In genomic region chr1:19484338-19484792, GRCh38 we compare ENCODE assay signal across 8 cellular contexts. TPM values are rescaled to one million over a fixed set of nuclear protein-coding genes. Genes with fewer than 3 reads are reported as not detected.
A peak's percentile ranks its signal among the peaks of the same experiment; 100 is the strongest.
DNase-seq lines count a peak whose midpoint lies in the region; ATAC-seq and TF ChIP-seq lines count a peak whose summit lies in the region.

No MANE protein-coding gene starts in this region.

- H3K4me1 Mint-ChIP-seq in CD8-positive, alpha-beta T cell (ENCODE audit: low read depth) = peaks cover 79% of the 10 kb centered on the region

- CTCF ChIA-PET in CD8-positive, alpha-beta T cell (lab: Charles Lee) = interaction anchor here (0.9 to 4.7 kb wide), 3 partner anchors 12 to 93 kb away, joined by 4 to 22 read pairs (median 13); no protein-coding TSS in a partner anchor
- CTCF ChIA-PET in Panc1 (lab: Charles Lee) = no interaction called here

- H3K9ac ChIP-seq in mucosa of rectum (ENCODE audit: low read depth in 1 of 2, low read length in 2 of 2) = peak overlapping the region; percentile 98 to 100

- H3K4me3 ChIP-seq in CD8-positive, alpha-beta T cell (ENCODE audit: low read depth, low read length) = peak overlapping the region; percentile 85
- H3K4me3 ChIP-seq in Panc1 (ENCODE audit: low read depth in 2 of 2, low read length in 2 of 2) (peak overlapping the region; percentile 88 to 95), mucosa of rectum (ENCODE audit: low read length in 2 of 2) (peak overlapping the region; percentile 88 to 98), aorta (ENCODE audit: low read length in 2 of 2) (peak overlapping the region; percentile 84 to 97)

- peak in 2 of 7 experiments; percentile 42 to 59 for DNase-seq in CD8-positive, alpha-beta T cell
- DNase-seq in Panc1 (ENCODE audit: low read depth, low spot score) (no peak), caudate nucleus (lab: John Stamatoyannopoulos, UW) (no peak), aorta (peak in 1 of 2 donors; percentile 80), kidney tubule cell (ENCODE audit: low spot score) (no peak)

- H3K27me3 ChIP-seq in CD8-positive, alpha-beta T cell (ENCODE audit: insufficient read depth, low read length) = no peaks in the 10 kb centered on the region
- H3K27me3 ChIP-seq in Panc1 (ENCODE audit: control insufficient read depth, insufficient read depth, low read length) = no peaks in the 10 kb centered on the region
- H3K27me3 ChIP-seq in mucosa of rectum (ENCODE audit: control insufficient read depth in 2 of 2, insufficient read depth in 2 of 2, low read length in 2 of 2) = no peaks in the 10 kb centered on the region
- H3K27me3 ChIP-seq in aorta (ENCODE audit: control insufficient read depth in 1 of 2, insufficient read depth in 2 of 2, low read length in 1 of 2) = no peaks in the 10 kb centered on the region

- H3K4me3 Mint-ChIP-seq in CD8-positive, alpha-beta T cell = peak overlapping the region; percentile 91

- POLR2A ChIA-PET in CD8-positive, alpha-beta T cell (lab: Charles Lee) = interaction anchor here (0.5 to 13.3 kb wide), 7 partner anchors 16 to 163 kb away, joined by 3 to 193 read pairs (median 4); a partner anchor contains a TSS
- POLR2A ChIA-PET in Panc1 (lab: Charles Lee) = interaction anchor here (0.6 kb wide), 1 partner anchor 34 kb away, joined by 3 read pairs; no protein-coding TSS in a partner anchor

- peaks cover 8% of the 10 kb centered on the region for H3K36me3 ChIP-seq in CD8-positive, alpha-beta T cell (ENCODE audit: insufficient read depth, low read length)
- H3K36me3 ChIP-seq in Panc1 (ENCODE audit: control insufficient read depth, insufficient read depth, low read length) (no peaks in the 10 kb centered on the region; the same call in none of the 2 replicates), mucosa of rectum (ENCODE audit: control insufficient read depth in 2 of 2, insufficient read depth in 2 of 2, low read length in 2 of 2) (peaks cover 4 to 13% of the 10 kb centered on the region in 2 donors), aorta (ENCODE audit: control insufficient read depth in 1 of 2, insufficient read depth in 2 of 2, low read length in 1 of 2) (no peaks in the 10 kb centered on the region)

- H3K9me3 ChIP-seq in CD8-positive, alpha-beta T cell (ENCODE audit: low read length) = no peaks in the 10 kb centered on the region
- H3K9me3 ChIP-seq in Panc1 (ENCODE audit: control insufficient read depth, insufficient read depth, low read depth, low read length) (no peaks in the 10 kb centered on the region), mucosa of rectum (ENCODE audit: control insufficient read depth in 2 of 2, low read length in 2 of 2) (no peaks in the 10 kb centered on the region), aorta (ENCODE audit: control insufficient read depth, low read length) (no peaks in the 10 kb centered on the region)

- no peaks in the 10 kb centered on the region for H3K27me3 Mint-ChIP-seq in CD8-positive, alpha-beta T cell (ENCODE audit: low read depth)

- in situ Hi-C loops in Panc1 (cut with HindIII; ENCODE audit: low pct_unique_long_range_greater_than_20kb, low sequenced_read_pairs) = no loop called here

- H3K9me3 Mint-ChIP-seq in CD8-positive, alpha-beta T cell = no peaks in the 10 kb centered on the region

- 1 to 2% methylated on average over 32 of the region's 32 CpGs for WGBS in aorta, 2 donors

- intact Hi-C loops in CD8-positive, alpha-beta T cell (cut with DNase I, micrococcal nuclease) = loop anchor here (2.0 to 10.0 kb wide), 5 partner anchors 16 to 270 kb away; partner anchors contain the start of genes NBL1 (in 1 of the 2) and UBR4 (in 1 of the 2)
- intact Hi-C loops in Panc1 (cut with micrococcal nuclease; ENCODE audit: unreplicated experiment) = loop anchor here (5.0 to 10.0 kb wide), 2 partner anchors 110 to 168 kb away; a partner anchor contains a TSS
- intact Hi-C loops in aorta (cut with DNase I) = loop anchor here (5.0 to 10.0 kb wide), 4 partner anchors 37 to 110 kb away; a partner anchor contains a TSS

- peaks cover 42% of the 10 kb centered on the region for H3K36me3 Mint-ChIP-seq in CD8-positive, alpha-beta T cell

- no TSS peak for BruUV-seq in Panc1 (replicated peaks; lab: Mats Ljungman, UMichigan)

- TF ChIP-seq CTCF in CD8-positive, alpha-beta T cell (IDR thresholded peaks at IDR 0.05) = no peak
- no peak for TF ChIP-seq CTCF in Panc1 (IDR thresholded peaks at IDR 0.05)

- H3K27ac ChIP-seq in CD8-positive, alpha-beta T cell (ENCODE audit: low read depth, low read length) = peak overlapping the region; percentile 75
- H3K27ac ChIP-seq in Panc1 (ENCODE audit: low read length) (peak overlapping the region; percentile 95), caudate nucleus (ENCODE audit: low read depth, low read length) (peak overlapping the region; percentile 90), mucosa of rectum (ENCODE audit: low read depth in 2 of 2, low read length in 2 of 2) (peak overlapping the region; percentile 97 to 98), aorta (ENCODE audit: low read depth in 1 of 2, low read length in 2 of 2) (peak overlapping the region in 1 of 2 donors; percentile 6)

- no peak for ATAC-seq in CD8-positive, alpha-beta T cell
- no peak for ATAC-seq in Panc1
- peak; percentile 16 for ATAC-seq in aorta (ENCODE audit: low FRiP score)
- ATAC-seq in GM18520 (IDR thresholded peaks at IDR 0.05; ENCODE audit: unreplicated experiment) = no peak
- no peak for ATAC-seq in GM21717 (IDR thresholded peaks at IDR 0.05; ENCODE audit: unreplicated experiment)

- peak overlapping the region; percentile 95 for H3K27ac Mint-ChIP-seq in CD8-positive, alpha-beta T cell

- peaks cover 71% of the 10 kb centered on the region for H3K4me1 ChIP-seq in CD8-positive, alpha-beta T cell (ENCODE audit: insufficient read depth, low read length)
- peaks cover 60% of the 10 kb centered on the region for H3K4me1 ChIP-seq in Panc1 (ENCODE audit: control insufficient read depth, insufficient read depth, low read length)
- H3K4me1 ChIP-seq in mucosa of rectum (ENCODE audit: control insufficient read depth in 2 of 2, insufficient read depth in 2 of 2, low read length in 2 of 2) = peaks cover 39 to 53% of the 10 kb centered on the region in 2 donors
- H3K4me1 ChIP-seq in aorta (ENCODE audit: control insufficient read depth in 1 of 2, insufficient read depth in 2 of 2, low read length in 2 of 2) = peaks cover 5 to 7% of the 10 kb centered on the region in 2 donors

RNA-seq across cellular contexts. Expression of gene CAPZB, which starts 1.0 kb away (rescaled TPM):
- total RNA-seq in CD8-positive, alpha-beta T cell = 100 to 1,000 TPM; 145 to 151 TPM
- total RNA-seq in Panc1 (2021; ENCODE audit: unreplicated experiment) (491 TPM), aorta (100 to 1,000 TPM; 289 to 297 TPM)
- polyA plus RNA-seq in Panc1 (2012; ENCODE audit: insufficient read length) = 494 TPM
- 100 to 1,000 TPM; 230 to 254 TPM for polyA plus RNA-seq in aorta
